9 cellular contexts compared by ENCODE assay signal in the genomic region with DNA sequence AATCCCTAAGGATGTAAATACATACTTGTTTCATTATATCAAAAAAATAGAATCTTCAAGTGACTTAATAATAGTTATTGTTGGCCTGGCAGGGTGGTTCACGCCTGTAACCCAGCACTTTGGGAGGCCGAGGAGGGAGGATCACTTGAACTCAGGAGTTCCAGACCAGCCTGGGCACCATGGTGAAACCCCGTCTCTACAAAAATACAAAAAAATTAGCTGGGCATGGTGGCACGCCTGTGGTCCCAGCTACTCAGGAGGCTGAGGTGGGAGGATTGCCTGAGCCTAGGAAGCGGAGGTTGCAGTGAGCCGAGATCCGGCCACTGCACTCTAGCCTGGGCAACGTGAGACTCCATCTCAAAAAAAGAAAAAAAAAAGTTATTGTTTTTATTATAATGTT. TPM values are rescaled to one million over a fixed set of nuclear protein-coding genes. Genes with fewer than 3 reads are reported as not detected.
DNase-seq lines count a peak whose midpoint lies in the region; ATAC-seq and TF ChIP-seq lines count a peak whose summit lies in the region.
"Had no signal": no experiment of that assay in that cellular context is flagged by ENCODE, and none has a peak within 500 bp of the region (broad histone marks: within the 10 kb centered on the region; RNA-seq: fewer than 3 reads in every experiment).

No MANE protein-coding gene starts in this region.

- H3K9me3 ChIP-seq in BLaER1: no peaks in the 10 kb centered on the region
- no peaks in the 10 kb centered on the region for H3K9me3 ChIP-seq in HUES64 (ENCODE audit: insufficient read depth, low read depth, low read length)
- no peaks in the 10 kb centered on the region for H3K9me3 ChIP-seq in naive thymus-derived CD4-positive, alpha-beta T cell (ENCODE audit: control insufficient read depth in 2 of 3, low read length in 3 of 3)

- CTCF ChIA-PET in MCF 10A (lab: Yijun Ruan, JAX): no interaction called here
- CTCF ChIA-PET in naive thymus-derived CD4-positive, alpha-beta T cell (lab: Charles Lee): no interaction called here

- H3K27me3 ChIP-seq in BLaER1 (no peaks in the 10 kb centered on the region), HUES64 (ENCODE audit: insufficient read depth, low read length) (no peaks in the 10 kb centered on the region)
- H3K27me3 ChIP-seq in naive thymus-derived CD4-positive, alpha-beta T cell (ENCODE audit: control insufficient read depth in 2 of 2, insufficient read depth in 2 of 2, low read length in 2 of 2): no peaks in the 10 kb centered on the region

- H3K4me1 ChIP-seq in BLaER1 (peaks cover 37% of the 10 kb centered on the region), HUES64 (ENCODE audit: insufficient read depth, low read length) (peaks cover 13% of the 10 kb centered on the region; the same call in 1 of the 2 replicates)
- H3K4me1 ChIP-seq in naive thymus-derived CD4-positive, alpha-beta T cell (ENCODE audit: control insufficient read depth in 2 of 2, insufficient read depth in 2 of 2, low read length in 2 of 2): peaks cover 50 to 59% of the 10 kb centered on the region in 2 donors

- H3K4me2 ChIP-seq in BLaER1: peak overlapping the region; percentile 80

- peaks cover 35% of the 10 kb centered on the region for H3K4me1 Mint-ChIP-seq in MCF 10A (ENCODE audit: insufficient read depth, unreplicated experiment)
- peaks cover 29 to 77% (median 71%) of the 10 kb centered on the region in 7 donors for H3K4me1 Mint-ChIP-seq in naive thymus-derived CD4-positive, alpha-beta T cell

- H4K20me1 ChIP-seq in BLaER1: peaks cover 60% of the 10 kb centered on the region

- H3K9ac ChIP-seq in BLaER1 (no peak overlapping the region), HUES64 (ENCODE audit: low read depth, low read length) (no peak overlapping the region)

- H3K4me3 Mint-ChIP-seq in MCF 10A (ENCODE audit: unreplicated experiment): peak overlapping the region; percentile 78
- H3K4me3 Mint-ChIP-seq in naive thymus-derived CD4-positive, alpha-beta T cell: peak overlapping the region; percentile 86 to 100 (median 96)

- no peak overlapping the region for H3K27ac ChIP-seq in BLaER1
- H3K27ac ChIP-seq in HUES64 (ENCODE audit: low read depth, low read length): no peak overlapping the region
- peak overlapping the region; percentile 98 for H3K27ac ChIP-seq in naive thymus-derived CD4-positive, alpha-beta T cell (ENCODE audit: low read depth, low read length)

- intact Hi-C loops in MCF 10A (cut with micrococcal nuclease): loop anchor here (10.0 kb wide), 2 partner anchors 133 to 343 kb away; no protein-coding TSS in a partner anchor
- intact Hi-C loops in naive thymus-derived CD4-positive, alpha-beta T cell (cut with micrococcal nuclease): loop anchor here (1.0 to 10.0 kb wide), 12 partner anchors 8 to 1961 kb away; partner anchors contain the start of gene KICS2 (in 1 of the 2)

- DNase-seq in MCF 10A (ENCODE audit: unreplicated experiment) (no peak), NCI-H1092 treated with DMSO at 0.1 percent for 48 hours (lab: John Stamatoyannopoulos, UW) (no peak)
- no peak for DNase-seq in naive thymus-derived CD4-positive, alpha-beta T cell
- no peak for DNase-seq in effector CD4-positive, alpha-beta T cell
- DNase-seq: GDM1 had no signal

- ATAC-seq in naive thymus-derived CD4-positive, alpha-beta T cell: no peak
- no peak for ATAC-seq in GM21423 (IDR thresholded peaks at IDR 0.05; ENCODE audit: unreplicated experiment)
- ATAC-seq in HG03432 (IDR thresholded peaks at IDR 0.05; ENCODE audit: unreplicated experiment): no peak

- WGBS in HUES64: 95% methylated on average over 8 of the region's 8 CpGs

- no peaks in the 10 kb centered on the region for H3K9me3 Mint-ChIP-seq in MCF 10A (ENCODE audit: unreplicated experiment)
- H3K9me3 Mint-ChIP-seq in naive thymus-derived CD4-positive, alpha-beta T cell: no peaks in the 10 kb centered on the region

- BruUV-seq in MCF 10A (replicated peaks; lab: Mats Ljungman, UMichigan): no TSS peak

- H3K36me3 ChIP-seq in BLaER1 (peaks cover 4% of the 10 kb centered on the region; the same call in 1 of the 2 replicates), HUES64 (ENCODE audit: insufficient read depth, low read length) (no peaks in the 10 kb centered on the region)
- peaks cover 0 to 10% (median 0%) of the 10 kb centered on the region in 3 experiments for H3K36me3 ChIP-seq in naive thymus-derived CD4-positive, alpha-beta T cell (ENCODE audit: control insufficient read depth in 2 of 3, insufficient read depth in 3 of 3, low read length in 3 of 3)

- no peak for TF ChIP-seq CTCF in MCF 10A (IDR thresholded peaks at IDR 0.05; ENCODE audit: unreplicated experiment)

- peaks cover 6% of the 10 kb centered on the region for H3K36me3 Mint-ChIP-seq in MCF 10A (ENCODE audit: insufficient read depth, unreplicated experiment)
- H3K36me3 Mint-ChIP-seq in naive thymus-derived CD4-positive, alpha-beta T cell: peaks cover 0 to 25% (median 9%) of the 10 kb centered on the region in 5 donors

- no peak overlapping the region for H3K27ac Mint-ChIP-seq in MCF 10A (ENCODE audit: low read depth, unreplicated experiment)
- H3K27ac Mint-ChIP-seq in naive thymus-derived CD4-positive, alpha-beta T cell: peak overlapping the region in 7 of 9 donors; percentile 23 to 99 (median 79)

- no peaks in the 10 kb centered on the region for H3K27me3 Mint-ChIP-seq in MCF 10A (ENCODE audit: insufficient read depth, unreplicated experiment)
- H3K27me3 Mint-ChIP-seq in naive thymus-derived CD4-positive, alpha-beta T cell: peaks cover 0 to 3% (median 0%) of the 10 kb centered on the region in 5 donors

- POLR2A ChIA-PET in MCF 10A (lab: Yijun Ruan, JAX): no interaction called here
- POLR2A ChIA-PET in naive thymus-derived CD4-positive, alpha-beta T cell (lab: Charles Lee): interaction anchor here (0.6 kb wide), 1 partner anchor 289 kb away, joined by 5 read pairs; no protein-coding TSS in a partner anchor

- H3K4me3 ChIP-seq in BLaER1 (peak overlapping the region; percentile 99), HUES64 (ENCODE audit: low read length) (peak overlapping the region; percentile 98)
- H3K4me3 ChIP-seq in naive thymus-derived CD4-positive, alpha-beta T cell (ENCODE audit: low read length): peak overlapping the region; percentile 96

RNA-seq across cellular contexts. Expression of gene USP15, which starts 1.7 kb away (rescaled TPM):
- 27.6 TPM for polyA plus RNA-seq in HUES64 (2013, experiment 1 of 2)
- 20.2 TPM for polyA plus RNA-seq in HUES64 (2013, experiment 2 of 2)
- 63.6 and 71.0 TPM in 2 replicates for total RNA-seq in MCF 10A (2022)
- total RNA-seq in naive thymus-derived CD4-positive, alpha-beta T cell: 100 to 1,000 TPM; 156 to 224 (median 180) TPM
- 100 to 1,000 TPM in 1 of 2 donors, 10 to 100 TPM in 1; 72.5 to 102 TPM for polyA plus RNA-seq in naive thymus-derived CD4-positive, alpha-beta T cell
